In genomic region chr1:191869790-191870312, GRCh38 we compare ENCODE assay signal across 1 cellular context.
TF ChIP-seq lines count a peak whose summit lies in the region.

No MANE protein-coding gene starts in this region.

TF ChIP-seq in GM12878, 131 proteins besides CTCF, POLR2A, EP300 and RAD21 (continued from another document):
- TF ChIP-seq ZBTB40 (IDR thresholded peaks at IDR 0.05; ENCODE audit: borderline replicate concordance) (no peak), TBL1XR1 (IDR thresholded peaks at IDR 0.05; ENCODE audit: low read depth, low read length) (no peak), ELK1 (IDR thresholded peaks at IDR 0.05; ENCODE audit: low read depth, low read length) (no peak), ETV6 (conservative IDR thresholded peaks at IDR 0.05 in 1 of 2, IDR thresholded peaks at IDR 0.05 in 1 of 2; ENCODE audit: borderline replicate concordance in 1 of 2, low read depth in 1 of 2) (no peak), NFIC (IDR thresholded peaks at IDR 0.05; ENCODE audit: low read depth, low read length) (no peak), JUND (IDR thresholded peaks at IDR 0.05; ENCODE audit: low read depth, low read length) (no peak), RB1 (IDR thresholded peaks at IDR 0.05; ENCODE audit: borderline replicate concordance) (no peak)
TF ChIP-seq in GM12878: peak in this region for 3.
